In genomic region chr10:122113161-122113944, GRCh38 we compare ENCODE assay signal across 1 cellular context.
TF ChIP-seq lines count a peak whose summit lies in the region.

No MANE protein-coding gene starts in this region.

TF ChIP-seq in A549, 52 proteins besides CTCF, POLR2A, EP300 and RAD21 (continued from another document):
- TF ChIP-seq MYC (IDR thresholded peaks at IDR 0.05; ENCODE audit: borderline replicate concordance, low read length), result peak; percentile 19; the same call in 1 of the 2 replicates
- no peak for TF ChIP-seq JUNB (IDR thresholded peaks at IDR 0.05)
- TF ChIP-seq EHF (CRISPR knock-in tag; IDR thresholded peaks at IDR 0.05), result no peak
- peak; percentile 93 for TF ChIP-seq USF2 (IDR thresholded peaks at IDR 0.05)
- peak; percentile 9; the same call in 1 of the 2 replicates for TF ChIP-seq HOXB5 (CRISPR knock-in tag; IDR thresholded peaks at IDR 0.05)
- no peak for TF ChIP-seq RCOR1 (IDR thresholded peaks at IDR 0.05; ENCODE audit: low read depth, low read length)
- TF ChIP-seq BCL3 (IDR thresholded peaks at IDR 0.05), result peak; percentile 65; the same call in 1 of the 3 replicates
- TF ChIP-seq NFE2L2 (conservative IDR thresholded peaks at IDR 0.05; ENCODE audit: low read length), result no peak
- 0 out of 2 replicates have a peak, but pooled peaks have one; percentile 33 for TF ChIP-seq PHF8 (IDR thresholded peaks at IDR 0.05; ENCODE audit: borderline replicate concordance, low read depth)
- TF ChIP-seq SMC3 (IDR thresholded peaks at IDR 0.05), result peak; percentile 11; the same call in 1 of the 3 replicates
- TF ChIP-seq HOXA7 (CRISPR knock-in tag; IDR thresholded peaks at IDR 0.05), result no peak; the same call in 1 of the 2 replicates
- no peak; the same call in 1 of the 2 replicates for TF ChIP-seq ZSCAN20 (CRISPR knock-in tag; IDR thresholded peaks at IDR 0.05)
- no peak for TF ChIP-seq REST (IDR thresholded peaks at IDR 0.05)
- no peak for TF ChIP-seq KDM1A (IDR thresholded peaks at IDR 0.05; ENCODE audit: low read depth)
- no peak for TF ChIP-seq GATA3 (IDR thresholded peaks at IDR 0.05; ENCODE audit: borderline replicate concordance)
- no peak for TF ChIP-seq CHD4 (IDR thresholded peaks at IDR 0.05; ENCODE audit: borderline replicate concordance)
- peak in 1 of 2 experiments; percentile 60; a peak in 1 of 5 replicates for TF ChIP-seq JUN (IDR thresholded peaks at IDR 0.05)
- no peak for TF ChIP-seq HOXB13 (CRISPR knock-in tag; IDR thresholded peaks at IDR 0.05; ENCODE audit: low read depth)
TF ChIP-seq in A549: peak in this region for 15.
